Comparison of ENCODE assay signal across 11 cellular contexts in the genomic region with DNA sequence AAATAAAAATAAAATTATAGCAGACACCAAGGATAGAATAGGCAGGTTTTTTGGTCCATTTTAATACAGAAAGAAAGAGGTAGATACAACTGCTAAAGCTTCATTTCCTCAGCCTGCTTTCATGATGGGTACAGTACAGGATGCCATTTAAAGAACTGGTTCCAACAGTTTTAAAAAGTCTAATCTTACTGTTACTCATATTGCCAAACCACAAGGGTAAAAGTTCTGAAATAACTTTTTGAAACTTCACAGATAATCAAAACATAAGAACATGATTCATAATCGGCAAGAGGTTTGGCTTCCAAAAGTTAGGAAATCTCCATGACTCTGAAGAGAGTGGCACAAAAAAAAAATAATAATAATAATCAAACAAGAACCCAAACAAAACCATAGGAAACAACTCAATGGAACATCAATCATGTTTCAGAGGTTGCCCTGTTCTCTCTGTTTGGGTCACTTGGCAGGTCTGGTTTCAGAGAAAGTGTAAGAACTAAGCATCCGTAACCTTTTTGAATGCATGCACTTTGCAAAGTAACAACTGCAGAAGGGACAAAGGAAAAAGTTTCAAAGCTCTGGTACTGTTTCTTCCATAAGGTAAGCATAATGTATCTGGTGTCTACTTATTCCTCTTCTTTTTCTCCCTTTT.
DNase-seq lines count a peak whose midpoint lies in the region; ATAC-seq and TF ChIP-seq lines count a peak whose summit lies in the region.
"Had no signal": no experiment of that assay in that cellular context is flagged by ENCODE, and none has a peak within 500 bp of the region (broad histone marks: within the 10 kb centered on the region; RNA-seq: fewer than 3 reads in every experiment).

No MANE protein-coding gene starts in this region.

- peaks cover 6 to 20% (median 13%) of the 10 kb centered on the region in 5 donors for H3K4me1 ChIP-seq in subcutaneous abdominal adipose tissue (ENCODE audit: control insufficient read depth in 5 of 5, insufficient read depth in 5 of 5, low read length in 5 of 5)

- H3K4me3 ChIP-seq in fibroblast of the aortic adventitia (ENCODE audit: low read depth, low read length) (no peak overlapping the region), subcutaneous abdominal adipose tissue (ENCODE audit: low read depth in 1 of 5, low read length in 5 of 5) (no peak overlapping the region)
- H3K4me3 ChIP-seq: gastrocnemius medialis, GM23338, suprapubic skin had no signal

- H3K27me3 Mint-ChIP-seq in activated T-helper 17 cell treated with anti-CD3 and anti-CD28 coated beads, Interleukin-2, amount 50 U/mL, for 72 hours: no peaks in the 10 kb centered on the region

- no peak overlapping the region for H3K27ac Mint-ChIP-seq in activated T-helper 17 cell treated with anti-CD3 and anti-CD28 coated beads, Interleukin-2, amount 50 U/mL, for 72 hours
- H3K27ac Mint-ChIP-seq: GM23338 had no signal

- no peak overlapping the region for H3K9ac ChIP-seq in subcutaneous abdominal adipose tissue (ENCODE audit: low read length in 5 of 5)

- peak; percentile 53 for ATAC-seq in GM19351 (IDR thresholded peaks at IDR 0.05; ENCODE audit: unreplicated experiment)
- peak; percentile 50 for ATAC-seq in activated T-helper 17 cell treated with anti-CD3 and anti-CD28 coated beads, Interleukin-2, amount 50 U/mL, for 72 hours (replicated peaks)
- ATAC-seq: gastrocnemius medialis, GM23338 had no signal

- no peaks in the 10 kb centered on the region for H3K9me3 ChIP-seq in subcutaneous abdominal adipose tissue (ENCODE audit: control insufficient read depth in 5 of 5, low read length in 5 of 5)
- H3K9me3 ChIP-seq: gastrocnemius medialis, suprapubic skin had no signal

- H3K4me1 Mint-ChIP-seq in activated T-helper 17 cell treated with anti-CD3 and anti-CD28 coated beads, Interleukin-2, amount 50 U/mL, for 72 hours: no peaks in the 10 kb centered on the region

- no peak for TF ChIP-seq CTCF in fibroblast of the aortic adventitia (IDR thresholded peaks at IDR 0.05; ENCODE audit: insufficient read depth, low read length)

- H3K36me3 ChIP-seq in subcutaneous abdominal adipose tissue (ENCODE audit: control insufficient read depth in 5 of 5, insufficient read depth in 5 of 5, low read length in 5 of 5): peaks cover 0 to 2% (median 0%) of the 10 kb centered on the region in 5 donors
- H3K36me3 ChIP-seq: gastrocnemius medialis, suprapubic skin had no signal

- peak; percentile 87 for DNase-seq in fibroblast of the aortic adventitia (ENCODE audit: low read depth)
- no peak for DNase-seq in activated T-cell treated with anti-CD3 and anti-CD28 coated beads for 4 hours
- no peak for DNase-seq in activated naive CD4-positive, alpha-beta T cell treated with anti-CD3 and anti-CD28 coated beads, Interleukin-2, amount 50 U/mL, for 16 hours
- no peak for DNase-seq in stimulated activated CD4-positive, alpha-beta T cell treated with anti-CD3 and anti-CD28 coated beads, Interleukin-4, amount 100 ng/mL, for 24 hours
- DNase-seq: gastrocnemius medialis, NCI-H1048 had no signal

- H3K4me3 Mint-ChIP-seq in activated T-helper 17 cell treated with anti-CD3 and anti-CD28 coated beads, Interleukin-2, amount 50 U/mL, for 72 hours: no peak overlapping the region
- H3K4me3 Mint-ChIP-seq: GM23338 had no signal

- H3K9me3 Mint-ChIP-seq in activated T-helper 17 cell treated with anti-CD3 and anti-CD28 coated beads, Interleukin-2, amount 50 U/mL, for 72 hours: peaks cover 4% of the 10 kb centered on the region

- no peaks in the 10 kb centered on the region for H3K27me3 ChIP-seq in subcutaneous abdominal adipose tissue (ENCODE audit: control insufficient read depth in 5 of 5, insufficient read depth in 4 of 5, low read length in 5 of 5)
- H3K27me3 ChIP-seq: gastrocnemius medialis, suprapubic skin had no signal

- peak overlapping the region; percentile 33 for H3K27ac ChIP-seq in subcutaneous abdominal adipose tissue (ENCODE audit: low read depth, low read length)
- H3K27ac ChIP-seq: gastrocnemius medialis, suprapubic skin had no signal

- H3K36me3 Mint-ChIP-seq in activated T-helper 17 cell treated with anti-CD3 and anti-CD28 coated beads, Interleukin-2, amount 50 U/mL, for 72 hours (ENCODE audit: low read depth): no peaks in the 10 kb centered on the region
